ENCODE assay signal across 1 cellular context in genomic region chr16:66581246-66581952, GRCh38.
TF ChIP-seq lines count a peak whose summit lies in the region.

No MANE protein-coding gene starts in this region.

TF ChIP-seq in SK-N-SH treated with all-trans-retinoic acid at 6 μM for 48 hours, 23 proteins besides CTCF, POLR2A, EP300 and RAD21:
- TF ChIP-seq, protein P1, sequence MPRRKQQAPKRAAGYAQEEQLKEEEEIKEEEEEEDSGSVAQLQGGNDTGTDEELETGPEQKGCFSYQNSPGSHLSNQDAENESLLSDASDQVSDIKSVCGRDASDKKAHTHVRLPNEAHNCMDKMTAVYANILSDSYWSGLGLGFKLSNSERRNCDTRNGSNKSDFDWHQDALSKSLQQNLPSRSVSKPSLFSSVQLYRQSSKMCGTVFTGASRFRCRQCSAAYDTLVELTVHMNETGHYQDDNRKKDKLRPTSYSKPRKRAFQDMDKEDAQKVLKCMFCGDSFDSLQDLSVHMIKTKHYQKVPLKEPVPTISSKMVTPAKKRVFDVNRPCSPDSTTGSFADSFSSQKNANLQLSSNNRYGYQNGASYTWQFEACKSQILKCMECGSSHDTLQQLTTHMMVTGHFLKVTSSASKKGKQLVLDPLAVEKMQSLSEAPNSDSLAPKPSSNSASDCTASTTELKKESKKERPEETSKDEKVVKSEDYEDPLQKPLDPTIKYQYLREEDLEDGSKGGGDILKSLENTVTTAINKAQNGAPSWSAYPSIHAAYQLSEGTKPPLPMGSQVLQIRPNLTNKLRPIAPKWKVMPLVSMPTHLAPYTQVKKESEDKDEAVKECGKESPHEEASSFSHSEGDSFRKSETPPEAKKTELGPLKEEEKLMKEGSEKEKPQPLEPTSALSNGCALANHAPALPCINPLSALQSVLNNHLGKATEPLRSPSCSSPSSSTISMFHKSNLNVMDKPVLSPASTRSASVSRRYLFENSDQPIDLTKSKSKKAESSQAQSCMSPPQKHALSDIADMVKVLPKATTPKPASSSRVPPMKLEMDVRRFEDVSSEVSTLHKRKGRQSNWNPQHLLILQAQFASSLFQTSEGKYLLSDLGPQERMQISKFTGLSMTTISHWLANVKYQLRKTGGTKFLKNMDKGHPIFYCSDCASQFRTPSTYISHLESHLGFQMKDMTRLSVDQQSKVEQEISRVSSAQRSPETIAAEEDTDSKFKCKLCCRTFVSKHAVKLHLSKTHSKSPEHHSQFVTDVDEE (CRISPR knock-in tag; IDR thresholded peaks at IDR 0.05), result no peak
- TF ChIP-seq ARNTL (CRISPR knock-in tag; IDR thresholded peaks at IDR 0.05; ENCODE audit: borderline replicate concordance, low read depth), result no peak
- no peak for TF ChIP-seq RARB (CRISPR knock-in tag; IDR thresholded peaks at IDR 0.05)
- TF ChIP-seq TOX (CRISPR knock-in tag; IDR thresholded peaks at IDR 0.05; ENCODE audit: borderline replicate concordance), result no peak
- no peak for TF ChIP-seq PATZ1 (CRISPR knock-in tag; IDR thresholded peaks at IDR 0.05; ENCODE audit: borderline replicate concordance)
- TF ChIP-seq OSR1 (CRISPR knock-in tag; IDR thresholded peaks at IDR 0.05), result no peak
- no peak for TF ChIP-seq ZNF70 (CRISPR knock-in tag; IDR thresholded peaks at IDR 0.05)
